In the genomic region with DNA sequence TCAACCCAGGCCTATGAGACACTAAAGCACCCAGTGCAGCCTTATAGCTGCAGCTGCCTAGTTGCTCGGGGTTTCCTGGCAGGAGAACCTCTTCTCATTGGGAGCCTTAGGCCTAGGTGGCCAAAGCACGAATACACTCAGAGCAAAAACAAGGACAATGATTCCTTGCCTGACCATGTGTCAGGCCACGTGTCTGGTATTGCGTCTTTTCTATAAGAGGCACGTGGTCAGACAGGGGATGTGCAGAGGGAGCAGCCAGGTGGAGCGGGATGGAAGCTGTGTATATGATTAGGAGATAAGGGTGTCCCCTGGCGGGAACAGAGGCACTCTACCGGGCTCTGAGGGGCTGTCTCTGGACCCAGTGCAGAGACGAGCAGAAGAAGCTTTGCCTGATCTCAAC, we compare ENCODE assay signal across 33 cellular contexts. TPM values are rescaled to one million over a fixed set of nuclear protein-coding genes. Genes with fewer than 3 reads are reported as not detected.
"Had no signal": no experiment of that assay in that cellular context is flagged by ENCODE, and none has a peak within 500 bp of the region (broad histone marks: within the 10 kb centered on the region; RNA-seq: fewer than 3 reads in every experiment).

No MANE protein-coding gene starts in this region.

- H3K4me1 ChIP-seq: adrenal gland, body of pancreas, esophagus squamous epithelium, gastroesophageal sphincter had no signal

- H3K27me3 Mint-ChIP-seq: activated naive CD4-positive, alpha-beta T cell treated with anti-CD3 and anti-CD28 coated beads, Interleukin-2, amount 50 U/mL, for 24 hours; activated naive CD8-positive, alpha-beta T cell treated with anti-CD3 and anti-CD28 coated beads for 36 hours had no signal

- H3K4me1 Mint-ChIP-seq: activated CD4-positive, alpha-beta memory T cell treated with anti-CD3 and anti-CD28 coated beads, Interleukin-2, amount 10 ng/mL, durations not matched to agents 7 days and 5 days; activated CD4-positive, alpha-beta T cell treated with anti-CD3 and anti-CD28 coated beads, Interleukin-2, amount 10 ng/mL, durations not matched to agents 7 days and 5 days; activated naive CD4-positive, alpha-beta T cell treated with anti-CD3 and anti-CD28 coated beads, Interleukin-2, amount 50 U/mL, for 24 hours; activated naive CD8-positive, alpha-beta T cell treated with anti-CD3 and anti-CD28 coated beads for 36 hours; activated naive CD8-positive, alpha-beta T cell treated with anti-CD3 and anti-CD28 coated beads, Interleukin-2, amount 50 U/mL, for 24 hours had no signal

- ATAC-seq: activated naive CD8-positive, alpha-beta T cell treated with anti-CD3 and anti-CD28 coated beads, Interleukin-2, amount 50 U/mL, for 24 hours; body of pancreas; effector memory CD8-positive, alpha-beta T cell; gastroesophageal sphincter had no signal

- H3K9me3 ChIP-seq: adrenal gland, body of pancreas, esophagus squamous epithelium had no signal

- FAIRE-seq: colon had no signal

- H3K27me3 ChIP-seq: adrenal gland, body of pancreas, esophagus squamous epithelium, gastroesophageal sphincter had no signal

- H3K4me3 Mint-ChIP-seq: activated CD4-positive, alpha-beta memory T cell treated with anti-CD3 and anti-CD28 coated beads, Interleukin-2, amount 10 ng/mL, durations not matched to agents 7 days and 5 days; activated CD4-positive, alpha-beta T cell treated with anti-CD3 and anti-CD28 coated beads, Interleukin-2, amount 10 ng/mL, durations not matched to agents 7 days and 5 days; activated naive CD4-positive, alpha-beta T cell treated with anti-CD3 and anti-CD28 coated beads for 36 hours; activated naive CD4-positive, alpha-beta T cell treated with anti-CD3 and anti-CD28 coated beads, Interleukin-2, amount 50 U/mL, for 24 hours; activated naive CD8-positive, alpha-beta T cell treated with anti-CD3 and anti-CD28 coated beads for 36 hours; activated naive CD8-positive, alpha-beta T cell treated with anti-CD3 and anti-CD28 coated beads, Interleukin-2, amount 50 U/mL, for 24 hours; activated T-helper 1 cell treated with anti-CD3 and anti-CD28 coated beads, Interleukin-12 subunit alpha, Interleukin-12 subunit beta, Interleukin-2, Interleukin-4 antibody, amounts not matched to agents 30 ng/mL and 10 ng/mL and 1 ng/mL, durations not matched to agents 14 hours and 24 hours and 36 hours; effector memory CD8-positive, alpha-beta T cell had no signal

- H3K27ac Mint-ChIP-seq: activated CD4-positive, alpha-beta memory T cell treated with anti-CD3 and anti-CD28 coated beads, Interleukin-2, amount 10 ng/mL, durations not matched to agents 7 days and 5 days; activated CD4-positive, alpha-beta T cell treated with anti-CD3 and anti-CD28 coated beads, Interleukin-2, amount 10 ng/mL, durations not matched to agents 7 days and 5 days; activated naive CD4-positive, alpha-beta T cell treated with anti-CD3 and anti-CD28 coated beads for 36 hours; activated naive CD4-positive, alpha-beta T cell treated with anti-CD3 and anti-CD28 coated beads, Interleukin-2, amount 50 U/mL, for 24 hours; activated naive CD8-positive, alpha-beta T cell treated with anti-CD3 and anti-CD28 coated beads for 36 hours; activated naive CD8-positive, alpha-beta T cell treated with anti-CD3 and anti-CD28 coated beads, Interleukin-2, amount 50 U/mL, for 24 hours; activated T-helper 1 cell treated with anti-CD3 and anti-CD28 coated beads, Interleukin-12 subunit alpha, Interleukin-12 subunit beta, Interleukin-2, Interleukin-4 antibody, amounts not matched to agents 30 ng/mL and 10 ng/mL and 1 ng/mL, durations not matched to agents 14 hours and 24 hours and 36 hours; activated T-helper 2 cell treated with anti-CD3 and anti-CD28 coated beads, Interferon-gamma antibody, Interleukin-2, Interleukin-4, amounts not matched to agents 10 μg/mL and 5 μg/mL and 100 μg/mL, durations not matched to agents 14 hours and 24 hours and 36 hours; effector memory CD8-positive, alpha-beta T cell had no signal

- H3K27ac ChIP-seq: adrenal gland, body of pancreas, esophagus squamous epithelium, gastroesophageal sphincter had no signal

- DNase-seq: activated CD4-positive, alpha-beta memory T cell treated with anti-CD3 and anti-CD28 coated beads, Interleukin-2, amount 10 ng/mL, durations not matched to agents 7 days and 5 days; activated CD4-positive, alpha-beta T cell treated with anti-CD3 and anti-CD28 coated beads for 4 hours; activated CD4-positive, alpha-beta T cell treated with anti-CD3 and anti-CD28 coated beads, Interleukin-2, amount 10 ng/mL, durations not matched to agents 7 days and 5 days; activated CD4-positive, alpha-beta T cell treated with anti-CD3 and anti-CD28 coated beads, Interleukin-2, amount 50 U/mL, for 4 hours; activated CD4-positive, CD25-positive, alpha-beta regulatory T cell; activated CD4-positive, CD25-positive, alpha-beta regulatory T cell treated with anti-CD3 and anti-CD28 coated beads, Interleukin-2, amount 50 U/mL, for 72 hours; activated effector memory CD4-positive, alpha-beta T cell treated with anti-CD3 and anti-CD28 coated beads, Interleukin-2, amount 50 U/mL, for 16 hours; activated naive CD4-positive, alpha-beta T cell treated with anti-CD3 and anti-CD28 coated beads for 36 hours; activated naive CD8-positive, alpha-beta T cell treated with anti-CD3 and anti-CD28 coated beads for 36 hours; activated naive CD8-positive, alpha-beta T cell treated with anti-CD3 and anti-CD28 coated beads, Interleukin-2, amount 50 U/mL, for 24 hours; activated T-cell treated with anti-CD3 and anti-CD28 coated beads, Interleukin-2, amount 50 U/mL, for 1 hour; activated T-cell treated with anti-CD3 and anti-CD28 coated beads, Interleukin-2, amount 50 U/mL, for 48 hours; adrenal gland; amygdala; aorta; body of pancreas; caudate nucleus; cortex of kidney; dermis blood vessel endothelial cell; effector CD4-positive, alpha-beta T cell; effector memory CD8-positive, alpha-beta T cell; erythroblast; esophagus squamous epithelium; foreskin melanocyte; T-helper 2 cell had no signal

- H3K9me3 Mint-ChIP-seq: activated CD4-positive, alpha-beta memory T cell treated with anti-CD3 and anti-CD28 coated beads, Interleukin-2, amount 10 ng/mL, durations not matched to agents 7 days and 5 days; activated CD4-positive, alpha-beta T cell treated with anti-CD3 and anti-CD28 coated beads, Interleukin-2, amount 10 ng/mL, durations not matched to agents 7 days and 5 days; activated naive CD4-positive, alpha-beta T cell treated with anti-CD3 and anti-CD28 coated beads, Interleukin-2, amount 50 U/mL, for 24 hours; activated naive CD8-positive, alpha-beta T cell treated with anti-CD3 and anti-CD28 coated beads, Interleukin-2, amount 50 U/mL, for 24 hours; activated T-helper 1 cell treated with anti-CD3 and anti-CD28 coated beads, Interleukin-12 subunit alpha, Interleukin-12 subunit beta, Interleukin-2, Interleukin-4 antibody, amounts not matched to agents 30 ng/mL and 10 ng/mL and 1 ng/mL, durations not matched to agents 14 hours and 24 hours and 36 hours; activated T-helper 2 cell treated with anti-CD3 and anti-CD28 coated beads, Interferon-gamma antibody, Interleukin-2, Interleukin-4, amounts not matched to agents 10 μg/mL and 5 μg/mL and 100 μg/mL, durations not matched to agents 14 hours and 24 hours and 36 hours; effector memory CD8-positive, alpha-beta T cell had no signal

- H3K36me3 Mint-ChIP-seq: activated naive CD8-positive, alpha-beta T cell treated with anti-CD3 and anti-CD28 coated beads for 36 hours had no signal

- H3K4me3 ChIP-seq: adrenal gland, body of pancreas, esophagus squamous epithelium, gastroesophageal sphincter had no signal

- H3K36me3 ChIP-seq: adrenal gland, esophagus squamous epithelium, gastroesophageal sphincter had no signal

RNA-seq across cellular contexts. Expression of a gene that starts 26.4 kb away (rescaled TPM):
- total RNA-seq: activated CD4-positive, alpha-beta memory T cell treated with anti-CD3 and anti-CD28 coated beads, Interleukin-2, amount 10 ng/mL, durations not matched to agents 7 days and 5 days; activated CD4-positive, alpha-beta T cell treated with anti-CD3 and anti-CD28 coated beads, Interleukin-2, amount 10 ng/mL, durations not matched to agents 7 days and 5 days; activated naive CD4-positive, alpha-beta T cell treated with anti-CD3 and anti-CD28 coated beads for 36 hours; activated naive CD8-positive, alpha-beta T cell treated with anti-CD3 and anti-CD28 coated beads for 36 hours; activated T-helper 1 cell treated with anti-CD3 and anti-CD28 coated beads, Interleukin-12 subunit alpha, Interleukin-12 subunit beta, Interleukin-2, Interleukin-4 antibody, amounts not matched to agents 30 ng/mL and 10 ng/mL and 1 ng/mL, durations not matched to agents 14 hours and 24 hours and 36 hours; activated T-helper 2 cell treated with anti-CD3 and anti-CD28 coated beads, Interferon-gamma antibody, Interleukin-2, Interleukin-4, amounts not matched to agents 10 μg/mL and 5 μg/mL and 100 μg/mL, durations not matched to agents 14 hours and 24 hours and 36 hours; body of pancreas; T-helper 1 cell treated with Interleukin-12 subunit alpha and Interleukin-12 subunit beta and Interleukin-4 antibody, amounts not matched to agents 30 ng/mL and 1 ng/mL, for 36 hours had no signal
- polyA plus RNA-seq: fibroblast of lung had no signal

RNA-seq across cellular contexts. Expression of a gene that starts 42.8 kb away (rescaled TPM):
- total RNA-seq: activated naive CD4-positive, alpha-beta T cell treated with anti-CD3 and anti-CD28 coated beads for 36 hours; glomerular endothelial cell had no signal
- polyA plus RNA-seq: aorta had no signal
